ENCODE assay signal across 23 cellular contexts in the genomic region with DNA sequence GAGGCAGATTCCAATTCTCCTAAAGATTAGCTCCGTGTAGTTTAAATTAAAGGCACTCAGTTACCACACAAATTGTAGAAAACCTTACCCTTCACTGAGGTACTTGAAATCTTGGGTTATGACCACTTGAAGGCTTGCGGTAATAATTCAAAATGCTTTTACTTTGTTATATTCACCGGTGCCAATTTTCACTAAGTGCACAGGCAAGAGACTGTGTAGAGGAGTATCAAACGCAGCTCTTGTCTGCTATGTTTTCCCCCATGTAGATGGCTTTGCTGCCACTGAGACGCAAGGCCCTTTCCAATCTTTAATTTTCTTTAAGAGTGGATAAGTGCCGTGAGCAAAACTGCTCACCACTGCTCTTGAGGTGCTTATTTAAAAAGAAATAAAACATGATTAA.
"Had no signal": no experiment of that assay in that cellular context is flagged by ENCODE, and none has a peak within 500 bp of the region (broad histone marks: within the 10 kb centered on the region; RNA-seq: fewer than 3 reads in every experiment).

No MANE protein-coding gene starts in this region.

- H3K4me1 ChIP-seq: prostate gland, right atrium auricular region, spleen had no signal

- H3K9me3 ChIP-seq: esophagus muscularis mucosa, left ventricle myocardium inferior, prostate gland, right atrium auricular region, spleen, thoracic aorta had no signal

- H3K4me3 ChIP-seq: coronary artery, esophagus muscularis mucosa, left ventricle myocardium inferior, prostate gland, right atrium auricular region, spleen, thoracic aorta had no signal

- H3K27ac ChIP-seq: coronary artery, esophagus muscularis mucosa, left ventricle myocardium inferior, prostate gland, right atrium auricular region, spleen, thoracic aorta had no signal

- DNase-seq: activated B cell treated with CpG ODN at 0.5 μM for 24 hours; activated CD4-positive, alpha-beta T cell treated with anti-CD3 and anti-CD28 coated beads for 4 hours; activated CD4-positive, alpha-beta T cell treated with anti-CD3 and anti-CD28 coated beads, Interleukin-2, amount 50 U/mL, for 48 hours; activated CD8-positive, alpha-beta memory T cell treated with anti-CD3 and anti-CD28 coated beads, Interleukin-2, amount 50 U/mL, for 48 hours; activated naive CD4-positive, alpha-beta T cell treated with anti-CD3 and anti-CD28 coated beads, Interleukin-2, amount 10 ng/mL, durations not matched to agents 7 days and 5 days; activated T-cell treated with anti-CD3 and anti-CD28 coated beads, Interleukin-2, amount 50 U/mL, for 4 hours; amygdala; cerebellar nuclear complex; glutamatergic neuron; hippocampal formation; kidney glomerular epithelial cell; left ventricle myocardium inferior; mammary epithelial cell; midbrain; natural killer cell; spleen; stimulated activated CD4-positive, alpha-beta T cell treated with anti-CD3 and anti-CD28 coated beads, Interleukin-4, amount 100 ng/mL, for 1 hour; stimulated activated naive CD4-positive, alpha-beta T cell had no signal

- ATAC-seq: activated T-cell treated with anti-CD3 and anti-CD28 coated beads, Interleukin-2, amount 50 U/mL, for 4 hours; natural killer cell had no signal

- H3K36me3 ChIP-seq: esophagus muscularis mucosa, left ventricle myocardium inferior, prostate gland, right atrium auricular region, spleen, thoracic aorta had no signal

- H3K27me3 ChIP-seq: esophagus muscularis mucosa, right atrium auricular region had no signal
